ENCODE assay signal across 2 cellular contexts in genomic region chr13:113314895-113315470, GRCh38. TPM values are rescaled to one million over a fixed set of nuclear protein-coding genes. Genes with fewer than 3 reads are reported as not detected.
"Had no signal": no experiment of that assay in that cellular context is flagged by ENCODE, and none has a peak within 500 bp of the region (broad histone marks: within the 10 kb centered on the region; RNA-seq: fewer than 3 reads in every experiment).

No MANE protein-coding gene starts in this region.

RNA-seq across cellular contexts. Expression of gene GRTP1, which starts 48.9 kb away (rescaled TPM):
- total RNA-seq: activated naive CD8-positive, alpha-beta T cell treated with anti-CD3 and anti-CD28 coated beads, Interleukin-2, amount 10 ng/mL, durations not matched to agents 7 days and 5 days; RPMI7951 had no signal
